In genomic region chr19:57978586-57979289, GRCh38 we compare ENCODE assay signal across 1 cellular context.
TF ChIP-seq lines count a peak whose summit lies in the region.

No MANE protein-coding gene starts in this region.

TF ChIP-seq in HCT116, 20 proteins besides CTCF, POLR2A, EP300 and RAD21 (continued from another document):
- no peak for TF ChIP-seq ATF3 (IDR thresholded peaks at IDR 0.05)
